In genomic region chr5:172285226-172286143, GRCh38 we compare ENCODE assay signal across 10 cellular contexts. TPM values are rescaled to one million over a fixed set of nuclear protein-coding genes. Genes with fewer than 3 reads are reported as not detected.
A peak's percentile ranks its signal among the peaks of the same experiment; 100 is the strongest.
DNase-seq lines count a peak whose midpoint lies in the region; ATAC-seq, FAIRE-seq and TF ChIP-seq lines count a peak whose summit lies in the region.
"Had no signal": no experiment of that assay in that cellular context is flagged by ENCODE, and none has a peak within 500 bp of the region (broad histone marks: within the 10 kb centered on the region; RNA-seq: fewer than 3 reads in every experiment).

No MANE protein-coding gene starts in this region.

- H3K36me3 ChIP-seq in SK-N-MC (ENCODE audit: insufficient read depth, low read length) (peaks cover 7% of the 10 kb centered on the region; the same call in 1 of the 2 replicates), smooth muscle cell (ENCODE audit: low read depth) (no peaks in the 10 kb centered on the region)

- H3K9me3 ChIP-seq in SK-N-MC (ENCODE audit: low read depth, low read length) (no peaks in the 10 kb centered on the region), smooth muscle cell (replicated peaks; ENCODE audit: low read depth) (no peaks in the 10 kb centered on the region)

- peaks cover 29% of the 10 kb centered on the region for H3K79me2 ChIP-seq in smooth muscle cell (ENCODE audit: low read depth)

- H3K9ac ChIP-seq in SK-N-MC (ENCODE audit: insufficient read length) (no peak overlapping the region), smooth muscle cell (ENCODE audit: low read depth) (no peak overlapping the region)

- H3K27me3 ChIP-seq in smooth muscle cell (ENCODE audit: low read depth) = no peaks in the 10 kb centered on the region

- DNase-seq in activated T-cell treated with anti-CD3 and anti-CD28 coated beads, Interleukin-2, amount 50 U/mL, for 4 hours = no peak
- no peak for DNase-seq in activated T-cell treated with anti-CD3 and anti-CD28 coated beads, Interleukin-2, amount 50 U/mL, for 48 hours
- DNase-seq in SK-N-MC (ENCODE audit: low read depth, low spot score) = no peak
- peak; percentile 30 for DNase-seq in fibroblast of mammary gland (ENCODE audit: low read depth)
- no peak for DNase-seq in smooth muscle cell (lab: John Stamatoyannopoulos, UW; ENCODE audit: unreplicated experiment)
- DNase-seq in kidney tubule cell (ENCODE audit: low spot score) = no peak
- no peak for DNase-seq in GM19239 (ENCODE audit: insufficient read length, low spot score)

- peak overlapping the region; percentile 83 for H3K4me3 Mint-ChIP-seq in activated T-cell treated with anti-CD3 and anti-CD28 coated beads, Interleukin-2, amount 50 U/mL, for 4 hours

- H3K4me2 ChIP-seq in smooth muscle cell = peak overlapping the region; percentile 95

- H3K4me3 ChIP-seq in SK-N-MC = peak overlapping the region; percentile 95
- H3K4me3 ChIP-seq in fibroblast of mammary gland (ENCODE audit: control insufficient read depth, low read depth, low read length) = no peak overlapping the region
- peak overlapping the region; percentile 98 for H3K4me3 ChIP-seq in smooth muscle cell
- H3K4me3 ChIP-seq: K562 had no signal

- H3K27ac ChIP-seq in SK-N-MC = peak overlapping the region; percentile 91
- peak overlapping the region; percentile 1 for H3K27ac ChIP-seq in smooth muscle cell (ENCODE audit: low read depth)

- 64% methylated on average over 15 of the region's 15 CpGs for WGBS in smooth muscle cell (ENCODE audit: low lambda C conversion rate)

- H3F3A ChIP-seq in smooth muscle cell (ENCODE audit: low read depth) = no peaks in the 10 kb centered on the region

- H2AFZ ChIP-seq in smooth muscle cell (ENCODE audit: low read depth) = no peak overlapping the region

- peaks cover 23% of the 10 kb centered on the region for H3K4me1 ChIP-seq in smooth muscle cell (ENCODE audit: low read depth)

- H3K27me3 Mint-ChIP-seq in activated T-cell treated with anti-CD3 and anti-CD28 coated beads, Interleukin-2, amount 50 U/mL, for 4 hours (ENCODE audit: low read depth) = no peaks in the 10 kb centered on the region

- peaks cover 21% of the 10 kb centered on the region for H3K4me1 Mint-ChIP-seq in activated T-cell treated with anti-CD3 and anti-CD28 coated beads, Interleukin-2, amount 50 U/mL, for 4 hours (ENCODE audit: low read depth)

- H4K20me1 ChIP-seq in smooth muscle cell (ENCODE audit: low read depth) = peaks cover 26% of the 10 kb centered on the region

- H3K9me3 Mint-ChIP-seq in activated T-cell treated with anti-CD3 and anti-CD28 coated beads, Interleukin-2, amount 50 U/mL, for 4 hours = no peaks in the 10 kb centered on the region
- H3K9me3 Mint-ChIP-seq: dendritic cell treated with granulocyte-macrophage colony-stimulating factor and Interleukin-4, amounts not matched to agents 40 ng/mL and 50 ng/mL, for 4 days had no signal

- FAIRE-seq in GM19239 (lab: Jason Lieb, UNC) = no peak
- FAIRE-seq: K562 had no signal

- ATAC-seq in activated T-cell treated with anti-CD3 and anti-CD28 coated beads, Interleukin-2, amount 50 U/mL, for 4 hours = no peak
- no peak for ATAC-seq in GM21390 (IDR thresholded peaks at IDR 0.05; ENCODE audit: unreplicated experiment)
- ATAC-seq: K562 had no signal

- no peak for TF ChIP-seq CTCF in fibroblast of mammary gland (conservative IDR thresholded peaks at IDR 0.05; ENCODE audit: control insufficient read depth, insufficient read depth, low read depth, low read length)
- no peak for TF ChIP-seq CTCF in smooth muscle cell (IDR thresholded peaks at IDR 0.05; ENCODE audit: borderline replicate concordance, insufficient read depth, poor library complexity, severe bottlenecking)

- no peaks in the 10 kb centered on the region for H3K36me3 Mint-ChIP-seq in activated T-cell treated with anti-CD3 and anti-CD28 coated beads, Interleukin-2, amount 50 U/mL, for 4 hours (ENCODE audit: insufficient read depth)

RNA-seq across cellular contexts. Expression of gene UBTD2, which starts 1.9 kb away (rescaled TPM):
- total RNA-seq in activated T-cell treated with anti-CD3 and anti-CD28 coated beads, Interleukin-2, amount 50 U/mL, for 4 hours = 1 to 10 TPM; 5.7 to 7.5 (median 6.8) TPM
- 38.2 and 44.0 TPM in 2 replicates for total RNA-seq in smooth muscle cell
- 20.8 and 23.6 TPM in 2 replicates for polyA plus RNA-seq in smooth muscle cell
